ENCODE assay signal across 7 cellular contexts in genomic region chr1:63586326-63586725, GRCh38. TPM values are rescaled to one million over a fixed set of nuclear protein-coding genes. Genes with fewer than 3 reads are reported as not detected.
DNase-seq lines count a peak whose midpoint lies in the region; ATAC-seq lines count a peak whose summit lies in the region.
"Not testable (repeated sequence)": the region's sequence is repeated elsewhere in the genome, so short reads cannot be mapped to it uniquely, and the experiment has no call there.

No MANE protein-coding gene starts in this region.

- not testable (repeated sequence) for H3K4me3 Mint-ChIP-seq in T-helper 17 cell; activated CD4-positive, alpha-beta memory T cell treated with anti-CD3 and anti-CD28 coated beads for 36 hours; activated naive CD4-positive, alpha-beta T cell treated with anti-CD3 and anti-CD28 coated beads for 36 hours

- not testable (repeated sequence) for H3K9me3 Mint-ChIP-seq in activated CD4-positive, alpha-beta memory T cell treated with anti-CD3 and anti-CD28 coated beads for 36 hours; activated naive CD4-positive, alpha-beta T cell treated with anti-CD3 and anti-CD28 coated beads for 36 hours; activated naive CD4-positive, alpha-beta T cell treated with anti-CD3 and anti-CD28 coated beads, Interleukin-2, amount 50 U/mL, for 72 hours

- H3K36me3 Mint-ChIP-seq in T-helper 17 cell (ENCODE audit: low read depth): not testable (repeated sequence)
- peaks cover 10% of the 10 kb centered on the region for H3K36me3 Mint-ChIP-seq in activated CD4-positive, alpha-beta memory T cell treated with anti-CD3 and anti-CD28 coated beads for 36 hours
- peaks cover 12% of the 10 kb centered on the region for H3K36me3 Mint-ChIP-seq in activated naive CD4-positive, alpha-beta T cell treated with anti-CD3 and anti-CD28 coated beads for 36 hours (ENCODE audit: low read depth)
- peaks cover 0 to 31% of the 10 kb centered on the region in 2 donors for H3K36me3 Mint-ChIP-seq in activated naive CD4-positive, alpha-beta T cell treated with anti-CD3 and anti-CD28 coated beads, Interleukin-2, amount 50 U/mL, for 72 hours

- ATAC-seq in T-helper 17 cell: not testable (repeated sequence)
- peak; percentile 26 to 53 for ATAC-seq in activated naive CD4-positive, alpha-beta T cell treated with anti-CD3 and anti-CD28 coated beads, Interleukin-2, amount 50 U/mL, for 72 hours

- not testable (repeated sequence) for H3K27me3 Mint-ChIP-seq in T-helper 17 cell; activated CD4-positive, alpha-beta memory T cell treated with anti-CD3 and anti-CD28 coated beads for 36 hours; activated naive CD4-positive, alpha-beta T cell treated with anti-CD3 and anti-CD28 coated beads for 36 hours (ENCODE audit: low read depth)

- CTCF ChIA-PET in activated CD4-positive, alpha-beta memory T cell treated with anti-CD3 and anti-CD28 coated beads for 36 hours (lab: Charles Lee); activated naive CD4-positive, alpha-beta T cell treated with anti-CD3 and anti-CD28 coated beads for 36 hours (lab: Charles Lee): not testable (repeated sequence)

- H3K4me1 Mint-ChIP-seq in T-helper 17 cell; activated CD4-positive, alpha-beta memory T cell treated with anti-CD3 and anti-CD28 coated beads for 36 hours (ENCODE audit: low read depth): not testable (repeated sequence)
- peaks cover 13% of the 10 kb centered on the region for H3K4me1 Mint-ChIP-seq in activated naive CD4-positive, alpha-beta T cell treated with anti-CD3 and anti-CD28 coated beads for 36 hours (ENCODE audit: low read depth)

- not testable (repeated sequence) for H3K9me3 ChIP-seq in T-helper 17 cell (ENCODE audit: control insufficient read depth, low read length, poor library complexity, severe bottlenecking)

- POLR2A ChIA-PET in activated CD4-positive, alpha-beta memory T cell treated with anti-CD3 and anti-CD28 coated beads for 36 hours (lab: Charles Lee): not testable (repeated sequence)

- intact Hi-C loops in activated CD4-positive, alpha-beta memory T cell treated with anti-CD3 and anti-CD28 coated beads for 36 hours (cut with micrococcal nuclease); activated naive CD4-positive, alpha-beta T cell treated with anti-CD3 and anti-CD28 coated beads for 36 hours (cut with micrococcal nuclease): not testable (repeated sequence)

- H3K27ac Mint-ChIP-seq in T-helper 17 cell: peak overlapping the region; percentile 16
- H3K27ac Mint-ChIP-seq in activated CD4-positive, alpha-beta memory T cell treated with anti-CD3 and anti-CD28 coated beads for 36 hours; activated naive CD4-positive, alpha-beta T cell treated with anti-CD3 and anti-CD28 coated beads for 36 hours; activated naive CD4-positive, alpha-beta T cell treated with anti-CD3 and anti-CD28 coated beads, Interleukin-2, amount 50 U/mL, for 72 hours: not testable (repeated sequence)

- DNase-seq in T-helper 17 cell; activated naive CD4-positive, alpha-beta T cell treated with anti-CD3 and anti-CD28 coated beads, Interleukin-2, amount 50 U/mL, for 72 hours (ENCODE audit: low spot score in 2 of 2): not testable (repeated sequence)
- DNase-seq in activated CD4-positive, alpha-beta T cell treated with anti-CD3 and anti-CD28 coated beads for 48 hours: peak; percentile 20
- peak; percentile 15 for DNase-seq in activated CD4-positive, alpha-beta memory T cell treated with anti-CD3 and anti-CD28 coated beads for 36 hours
- peak; percentile 22 to 25 for DNase-seq in activated T-cell treated with anti-CD3 and anti-CD28 coated beads, Interleukin-2, amount 50 U/mL, for 48 hours
- peak; percentile 7 for DNase-seq in activated naive CD4-positive, alpha-beta T cell treated with anti-CD3 and anti-CD28 coated beads for 36 hours
- DNase-seq in stimulated activated CD4-positive, alpha-beta T cell treated with anti-CD3 and anti-CD28 coated beads, Interleukin-1b, Interleukin-23, amount 100 ng/mL, for 48 hours: peak; percentile 13

RNA-seq across cellular contexts. Expression of gene PGM1, which starts 6.9 kb away (rescaled TPM):
- total RNA-seq in T-helper 17 cell: 10 to 100 TPM; 11.7 to 14.2 TPM
- 10 to 100 TPM; 31.9 to 32.4 TPM for total RNA-seq in activated CD4-positive, alpha-beta memory T cell treated with anti-CD3 and anti-CD28 coated beads for 36 hours
- total RNA-seq in activated naive CD4-positive, alpha-beta T cell treated with anti-CD3 and anti-CD28 coated beads for 36 hours: 10 to 100 TPM; 25.3 to 27.5 TPM
- total RNA-seq in activated naive CD4-positive, alpha-beta T cell treated with anti-CD3 and anti-CD28 coated beads, Interleukin-2, amount 50 U/mL, for 72 hours: 10 to 100 TPM; 14.0 to 52.1 TPM
